In the genomic region with DNA sequence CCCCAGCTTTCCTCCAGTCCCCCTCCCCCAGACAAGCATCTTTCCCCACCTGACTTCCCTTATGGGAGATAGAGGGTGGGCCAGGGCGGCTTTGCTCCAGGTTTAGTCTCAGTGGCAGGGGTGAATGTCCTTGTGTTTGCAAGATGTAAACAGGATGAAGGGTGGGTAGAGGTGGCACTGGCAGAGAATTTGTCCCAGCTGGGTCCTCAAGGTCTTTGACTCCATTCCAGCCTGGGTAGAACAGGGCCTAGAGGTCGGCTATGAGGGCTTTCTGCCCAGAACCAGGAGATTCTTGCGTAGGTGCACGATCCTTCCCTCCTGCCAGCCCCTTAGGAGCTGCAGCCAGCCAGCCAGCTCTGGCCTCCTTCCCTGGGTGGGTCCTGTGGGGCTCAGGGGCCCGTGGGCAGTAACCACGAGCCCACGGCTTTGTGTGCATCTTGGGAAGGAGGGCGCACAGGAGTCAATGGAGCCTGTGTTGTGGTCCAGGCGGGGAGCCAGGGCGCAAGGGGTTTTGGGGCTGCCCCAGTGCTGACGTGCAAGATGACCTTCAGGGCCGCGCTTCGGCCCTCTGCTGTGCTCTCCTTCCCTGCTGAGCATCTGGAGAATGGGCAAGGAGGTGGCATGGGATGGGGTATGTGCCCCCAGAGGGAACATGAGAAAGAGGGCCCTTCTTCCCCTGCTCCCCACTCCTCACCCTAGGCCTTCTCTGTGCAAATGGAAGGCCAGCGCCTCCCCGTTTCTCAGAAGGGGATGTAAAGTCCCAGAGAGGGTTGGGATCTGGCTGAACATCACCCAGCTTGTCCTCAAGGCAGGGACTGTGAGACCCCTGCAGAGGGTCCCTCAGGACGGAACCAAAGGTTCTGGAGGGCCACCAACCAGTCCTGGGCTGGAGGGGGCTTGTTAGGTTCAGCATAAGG, we compare ENCODE assay signal across 11 cellular contexts. TPM values are rescaled to one million over a fixed set of nuclear protein-coding genes. Genes with fewer than 3 reads are reported as not detected.
DNase-seq lines count a peak whose midpoint lies in the region; ATAC-seq and TF ChIP-seq lines count a peak whose summit lies in the region.
"Had no signal": no experiment of that assay in that cellular context is flagged by ENCODE, and none has a peak within 500 bp of the region (broad histone marks: within the 10 kb centered on the region; RNA-seq: fewer than 3 reads in every experiment).

No MANE protein-coding gene starts in this region.

- no peaks in the 10 kb centered on the region for H3K79me2 ChIP-seq in hepatocyte

- peaks cover 26% of the 10 kb centered on the region for H3K4me1 ChIP-seq in hepatocyte (ENCODE audit: insufficient read depth)
- H3K4me1 ChIP-seq in suprapubic skin, result peaks cover 55% of the 10 kb centered on the region

- WGBS in hepatocyte (ENCODE audit: low lambda C conversion rate, missing lambda C conversion rate), result 91% methylated on average over 17 of the region's 17 CpGs
- WGBS in suprapubic skin, result 79% methylated on average over 4 of the region's 17 CpGs

- H3K9me2 ChIP-seq in hepatocyte (replicated peaks; ENCODE audit: insufficient read depth), result no peaks in the 10 kb centered on the region

- no peaks in the 10 kb centered on the region for H3K27me3 Mint-ChIP-seq in activated naive CD4-positive, alpha-beta T cell treated with anti-CD3 and anti-CD28 coated beads for 36 hours (ENCODE audit: low read depth)
- no peaks in the 10 kb centered on the region for H3K27me3 Mint-ChIP-seq in activated CD8-positive, alpha-beta T cell treated with anti-CD3 and anti-CD28 coated beads, Interleukin-2, amount 10 ng/mL, durations not matched to agents 7 days and 5 days (ENCODE audit: low read depth)

- CTCF ChIA-PET in activated naive CD4-positive, alpha-beta T cell treated with anti-CD3 and anti-CD28 coated beads for 36 hours (lab: Charles Lee), result interaction anchor here (0.9 to 7.5 kb wide), 6 partner anchors 10 to 41 kb away, joined by 3 to 57 read pairs (median 6); a partner anchor contains a TSS
- CTCF ChIA-PET in activated CD8-positive, alpha-beta T cell treated with anti-CD3 and anti-CD28 coated beads, Interleukin-2, amount 10 ng/mL, durations not matched to agents 7 days and 5 days (lab: Charles Lee), result interaction anchor here (0.6 to 2.0 kb wide), 7 partner anchors 10 to 212 kb away, joined by 3 to 12 read pairs (median 5); a partner anchor contains a TSS

- H3K4me3 ChIP-seq in hepatocyte, result no peak overlapping the region
- no peak overlapping the region for H3K4me3 ChIP-seq in suprapubic skin
- H3K4me3 ChIP-seq: colonic mucosa had no signal

- no peak for ATAC-seq in activated CD8-positive, alpha-beta T cell treated with anti-CD3 and anti-CD28 coated beads, Interleukin-2, amount 10 ng/mL, durations not matched to agents 7 days and 5 days
- ATAC-seq in HG03108 (IDR thresholded peaks at IDR 0.05; ENCODE audit: unreplicated experiment), result no peak

- H3K9me3 ChIP-seq in hepatocyte (ENCODE audit: low read depth) (no peaks in the 10 kb centered on the region), suprapubic skin (no peaks in the 10 kb centered on the region)
- H3K9me3 ChIP-seq: colonic mucosa had no signal

- H3K4me3 Mint-ChIP-seq in activated naive CD4-positive, alpha-beta T cell treated with anti-CD3 and anti-CD28 coated beads for 36 hours, result no peak overlapping the region
- no peak overlapping the region for H3K4me3 Mint-ChIP-seq in activated CD8-positive, alpha-beta T cell treated with anti-CD3 and anti-CD28 coated beads, Interleukin-2, amount 10 ng/mL, durations not matched to agents 7 days and 5 days

- TF ChIP-seq EP300 in suprapubic skin (IDR thresholded peaks at IDR 0.05), result no peak

- peak overlapping the region; percentile 55 for H3K4me2 ChIP-seq in hepatocyte

- intact Hi-C loops in activated naive CD4-positive, alpha-beta T cell treated with anti-CD3 and anti-CD28 coated beads for 36 hours (cut with micrococcal nuclease), result loop anchor here (2.0 kb wide), 1 partner anchor 16 kb away; a partner anchor contains a TSS

- H3K27ac ChIP-seq in hepatocyte, result peak overlapping the region; percentile 69
- peak overlapping the region; percentile 40 for H3K27ac ChIP-seq in suprapubic skin
- H3K27ac ChIP-seq: colonic mucosa had no signal

- peaks cover 7% of the 10 kb centered on the region for H3K36me3 Mint-ChIP-seq in activated naive CD4-positive, alpha-beta T cell treated with anti-CD3 and anti-CD28 coated beads for 36 hours (ENCODE audit: low read depth)
- peaks cover 8% of the 10 kb centered on the region for H3K36me3 Mint-ChIP-seq in activated CD8-positive, alpha-beta T cell treated with anti-CD3 and anti-CD28 coated beads, Interleukin-2, amount 10 ng/mL, durations not matched to agents 7 days and 5 days (ENCODE audit: low read depth)

- TF ChIP-seq CTCF in hepatocyte (IDR thresholded peaks at IDR 0.05; ENCODE audit: poor library complexity) (no peak), suprapubic skin (IDR thresholded peaks at IDR 0.05) (no peak), GM20000 (IDR thresholded peaks at IDR 0.05; ENCODE audit: extremely low read depth, missing control alignments) (no peak)

- H3K27ac Mint-ChIP-seq in activated naive CD4-positive, alpha-beta T cell treated with anti-CD3 and anti-CD28 coated beads for 36 hours, result peak overlapping the region; percentile 81
- peak overlapping the region; percentile 70 for H3K27ac Mint-ChIP-seq in activated CD8-positive, alpha-beta T cell treated with anti-CD3 and anti-CD28 coated beads, Interleukin-2, amount 10 ng/mL, durations not matched to agents 7 days and 5 days

- POLR2A ChIA-PET in activated CD8-positive, alpha-beta T cell treated with anti-CD3 and anti-CD28 coated beads, Interleukin-2, amount 10 ng/mL, durations not matched to agents 7 days and 5 days (lab: Charles Lee), result interaction anchor here (0.6 to 1.3 kb wide), 6 partner anchors 8 to 938 kb away, joined by 3 read pairs; no protein-coding TSS in a partner anchor

- no peak overlapping the region for H2AFZ ChIP-seq in hepatocyte

- no peak for DNase-seq in activated naive CD4-positive, alpha-beta T cell treated with anti-CD3 and anti-CD28 coated beads for 36 hours
- DNase-seq in activated naive CD4-positive, alpha-beta T cell (lab: John Stamatoyannopoulos, UW), result no peak
- DNase-seq in activated CD8-positive, alpha-beta T cell treated with anti-CD3 and anti-CD28 coated beads, Interleukin-2, amount 10 ng/mL, durations not matched to agents 7 days and 5 days, result no peak
- DNase-seq in hepatocyte (ENCODE audit: low spot score) (no peak), suprapubic skin (ENCODE audit: low spot score in 2 of 2) (no peak), GM20000 (ENCODE audit: low spot score) (no peak), HPDE6-E6E7 (ENCODE audit: extremely low spot score) (no peak)
- DNase-seq: colonic mucosa, hippocampal formation had no signal

- H3K27me3 ChIP-seq in hepatocyte (peaks cover 5% of the 10 kb centered on the region), suprapubic skin (no peaks in the 10 kb centered on the region)
- H3K27me3 ChIP-seq: colonic mucosa had no signal

- no peaks in the 10 kb centered on the region for H3K9me3 Mint-ChIP-seq in activated naive CD4-positive, alpha-beta T cell treated with anti-CD3 and anti-CD28 coated beads for 36 hours
- no peaks in the 10 kb centered on the region for H3K9me3 Mint-ChIP-seq in activated CD8-positive, alpha-beta T cell treated with anti-CD3 and anti-CD28 coated beads, Interleukin-2, amount 10 ng/mL, durations not matched to agents 7 days and 5 days (ENCODE audit: insufficient read depth)

- peaks cover 53% of the 10 kb centered on the region for H3K4me1 Mint-ChIP-seq in activated naive CD4-positive, alpha-beta T cell treated with anti-CD3 and anti-CD28 coated beads for 36 hours (ENCODE audit: low read depth)
- H3K4me1 Mint-ChIP-seq in activated CD8-positive, alpha-beta T cell treated with anti-CD3 and anti-CD28 coated beads, Interleukin-2, amount 10 ng/mL, durations not matched to agents 7 days and 5 days (ENCODE audit: low read depth), result peaks cover 54% of the 10 kb centered on the region

- TF ChIP-seq POLR2A in suprapubic skin (IDR thresholded peaks at IDR 0.05), result no peak

- no peaks in the 10 kb centered on the region for H4K20me1 ChIP-seq in hepatocyte (ENCODE audit: insufficient read depth, poor library complexity, severe bottlenecking)

- no peaks in the 10 kb centered on the region for H3K36me3 ChIP-seq in hepatocyte (replicated peaks; ENCODE audit: insufficient read depth, low read depth)
- H3K36me3 ChIP-seq in suprapubic skin, result peaks cover 3% of the 10 kb centered on the region
- H3K36me3 ChIP-seq: colonic mucosa had no signal

RNA-seq across cellular contexts. Expression of a gene that starts 15.7 kb away (rescaled TPM):
- total RNA-seq in activated naive CD4-positive, alpha-beta T cell treated with anti-CD3 and anti-CD28 coated beads for 36 hours, result not detected
- not detected for total RNA-seq in activated CD8-positive, alpha-beta T cell treated with anti-CD3 and anti-CD28 coated beads, Interleukin-2, amount 10 ng/mL, durations not matched to agents 7 days and 5 days
- total RNA-seq in hepatocyte (1.0 TPM in 1 of 2 replicates, not detected in the other), suprapubic skin (10 to 100 TPM in 3 of 4 donors, 1 to 10 TPM in 1; 8.8 to 28.5 (median 13.5) TPM)
- polyA plus RNA-seq in hepatocyte, result 0.73 and 0.83 TPM in 2 replicates
- total RNA-seq: colonic mucosa, HT1080 had no signal

RNA-seq across cellular contexts. Expression of a gene that starts 18.3 kb away (rescaled TPM):
- 10 to 100 TPM; 49.7 to 49.8 TPM for total RNA-seq in activated naive CD4-positive, alpha-beta T cell treated with anti-CD3 and anti-CD28 coated beads for 36 hours
- 10 to 100 TPM; 39.0 to 39.5 TPM for total RNA-seq in activated CD8-positive, alpha-beta T cell treated with anti-CD3 and anti-CD28 coated beads, Interleukin-2, amount 10 ng/mL, durations not matched to agents 7 days and 5 days
- 29.9 and 39.2 TPM in 2 replicates for total RNA-seq in hepatocyte
- 31.1 and 36.2 TPM in 2 replicates for polyA plus RNA-seq in hepatocyte
- total RNA-seq in suprapubic skin, result 10 to 100 TPM; 32.1 to 48.5 (median 39.5) TPM

RNA-seq across cellular contexts. Expression of a gene that starts 25.5 kb away (rescaled TPM):
- total RNA-seq in activated naive CD4-positive, alpha-beta T cell treated with anti-CD3 and anti-CD28 coated beads for 36 hours, result 10 to 100 TPM; 12.1 to 12.7 TPM
- 10 to 100 TPM; 12.4 to 13.5 TPM for total RNA-seq in activated CD8-positive, alpha-beta T cell treated with anti-CD3 and anti-CD28 coated beads, Interleukin-2, amount 10 ng/mL, durations not matched to agents 7 days and 5 days
- total RNA-seq in hepatocyte (8.4 and 27.2 TPM in 2 replicates), suprapubic skin (10 to 100 TPM; 19.1 to 46.4 (median 35.1) TPM)
- polyA plus RNA-seq in hepatocyte, result 27.2 and 28.6 TPM in 2 replicates

RNA-seq across cellular contexts. Expression of a gene that starts 41.0 kb away (rescaled TPM):
- total RNA-seq in activated naive CD4-positive, alpha-beta T cell treated with anti-CD3 and anti-CD28 coated beads for 36 hours, result 10 to 100 TPM; 88.2 to 89.9 TPM
- total RNA-seq in activated CD8-positive, alpha-beta T cell treated with anti-CD3 and anti-CD28 coated beads, Interleukin-2, amount 10 ng/mL, durations not matched to agents 7 days and 5 days, result 10 to 100 TPM; 86.3 to 98.0 TPM
- total RNA-seq in hepatocyte, result 48.8 and 51.3 TPM in 2 replicates
- 40.9 and 52.8 TPM in 2 replicates for polyA plus RNA-seq in hepatocyte
- total RNA-seq in suprapubic skin, result 10 to 100 TPM; 36.9 to 68.4 (median 43.6) TPM
